In genomic region chr9:124808246-124808956, GRCh38 we compare ENCODE assay signal across 2 cellular contexts.
TF ChIP-seq lines count a peak whose summit lies in the region.

No MANE protein-coding gene starts in this region.

TF ChIP-seq in GM23338, 12 proteins besides CTCF, POLR2A, EP300 and RAD21:
- TF ChIP-seq POLR2AphosphoS5 (IDR thresholded peaks at IDR 0.05; ENCODE audit: low read depth) (no peak), ZNF462 (CRISPR knock-in tag; IDR thresholded peaks at IDR 0.05) (no peak), ZNF114 (CRISPR knock-in tag; IDR thresholded peaks at IDR 0.05) (no peak), EZH2 (IDR thresholded peaks at IDR 0.05; ENCODE audit: low read depth, unreplicated experiment) (no peak), EZH2phosphoT487 (IDR thresholded peaks at IDR 0.05; ENCODE audit: unreplicated experiment) (no peak), REST (IDR thresholded peaks at IDR 0.05; ENCODE audit: unreplicated experiment) (no peak), STAT1 (IDR thresholded peaks at IDR 0.05; ENCODE audit: unreplicated experiment) (no peak), JUNB (IDR thresholded peaks at IDR 0.05; ENCODE audit: unreplicated experiment) (no peak), ETS1 (IDR thresholded peaks at IDR 0.05) (no peak), NANOG (IDR thresholded peaks at IDR 0.05; ENCODE audit: borderline replicate concordance) (no peak), CREB1 (CRISPR knock-in tag; IDR thresholded peaks at IDR 0.05; ENCODE audit: low read depth) (no peak), ZNF331 (CRISPR knock-in tag; IDR thresholded peaks at IDR 0.05; ENCODE audit: low read depth) (no peak)

TF ChIP-seq in WTC11, 78 proteins besides CTCF, POLR2A, EP300 and RAD21:
- TF ChIP-seq TCF7 (CRISPR knock-in tag; IDR thresholded peaks at IDR 0.05; ENCODE audit: low read depth) (no peak), AFF4 (CRISPR knock-in tag; IDR thresholded peaks at IDR 0.05; ENCODE audit: borderline replicate concordance) (no peak), MXD4 (CRISPR knock-in tag; IDR thresholded peaks at IDR 0.05; ENCODE audit: borderline replicate concordance) (no peak), GABPB1 (CRISPR knock-in tag; IDR thresholded peaks at IDR 0.05) (no peak), ZNF138 (CRISPR knock-in tag; conservative IDR thresholded peaks at IDR 0.05) (no peak), SMAD3 (CRISPR knock-in tag; IDR thresholded peaks at IDR 0.05; ENCODE audit: borderline replicate concordance) (no peak), MAX (CRISPR knock-in tag; IDR thresholded peaks at IDR 0.05) (no peak), USF2 (CRISPR knock-in tag; IDR thresholded peaks at IDR 0.05) (no peak)
